Comparison of ENCODE assay signal across 23 cellular contexts in genomic region chr1:156372265-156372586, GRCh38. TPM values are rescaled to one million over a fixed set of nuclear protein-coding genes. Genes with fewer than 3 reads are reported as not detected.
"Had no signal": no experiment of that assay in that cellular context is flagged by ENCODE, and none has a peak within 500 bp of the region (broad histone marks: within the 10 kb centered on the region; RNA-seq: fewer than 3 reads in every experiment).

No MANE protein-coding gene starts in this region.

- H3K4me1 ChIP-seq: lower lobe of right lung, psoas muscle had no signal

- ATAC-seq: activated naive CD8-positive, alpha-beta T cell treated with anti-CD3 and anti-CD28 coated beads, Interleukin-2, amount 50 U/mL, for 24 hours; naive thymus-derived CD8-positive, alpha-beta T cell; psoas muscle; right cardiac atrium had no signal

- H3K4me3 ChIP-seq: dorsolateral prefrontal cortex, lower lobe of right lung, psoas muscle, skin epidermis, testis, upper lobe of left lung had no signal

- H3K27me3 ChIP-seq: testis, upper lobe of left lung had no signal

- H3K36me3 ChIP-seq: brain microvascular endothelial cell, lower lobe of right lung, upper lobe of left lung had no signal

- H3K9me3 ChIP-seq: lower lobe of right lung, psoas muscle, testis, upper lobe of left lung had no signal

- H3K27ac ChIP-seq: brain microvascular endothelial cell, lower lobe of right lung, psoas muscle, skin epidermis, testis, upper lobe of left lung had no signal

- DNase-seq: activated CD4-positive, alpha-beta T cell treated with anti-CD3 and anti-CD28 coated beads for 4 hours; activated naive CD4-positive, alpha-beta T cell treated with anti-CD3 and anti-CD28 coated beads for 36 hours; activated naive CD8-positive, alpha-beta T cell treated with anti-CD3 and anti-CD28 coated beads, Interleukin-2, amount 50 U/mL, for 24 hours; activated T-cell treated with anti-CD3 and anti-CD28 coated beads, Interleukin-2, amount 50 U/mL, for 1 hour; central memory CD4-positive, alpha-beta T cell; foreskin melanocyte; glutamatergic neuron; hippocampal formation; naive thymus-derived CD8-positive, alpha-beta T cell; stimulated activated CD4-positive, alpha-beta T cell treated with anti-CD3 and anti-CD28 coated beads, Interleukin-4, amount 100 ng/mL, for 1 hour; testis had no signal

RNA-seq across cellular contexts. Expression of gene RHBG, which starts 3.2 kb away (rescaled TPM):
- total RNA-seq: activated CD4-positive, alpha-beta memory T cell treated with anti-CD3 and anti-CD28 coated beads for 36 hours; activated naive CD4-positive, alpha-beta T cell treated with anti-CD3 and anti-CD28 coated beads for 36 hours; activated T-helper 2 cell treated with anti-CD3 and anti-CD28 coated beads, Interferon-gamma antibody, Interleukin-2, Interleukin-4, amounts not matched to agents 10 μg/mL and 5 μg/mL and 100 μg/mL, durations not matched to agents 14 hours and 24 hours and 36 hours; lower lobe of right lung; mesenteric fat pad; naive thymus-derived CD8-positive, alpha-beta T cell; osteocyte; psoas muscle; right cardiac atrium; T-helper 2 cell treated with Interferon-gamma antibody and Interleukin-4, amounts not matched to agents 100 ng/mL and 5 ng/mL, for 36 hours had no signal
- polyA plus RNA-seq: naive thymus-derived CD8-positive, alpha-beta T cell; psoas muscle had no signal

RNA-seq across cellular contexts. Expression of gene TSACC, which starts 33.9 kb away (rescaled TPM):
- total RNA-seq: activated CD4-positive, alpha-beta memory T cell treated with anti-CD3 and anti-CD28 coated beads for 36 hours; lower lobe of right lung; naive thymus-derived CD8-positive, alpha-beta T cell; osteocyte; right cardiac atrium; T-helper 2 cell treated with Interferon-gamma antibody and Interleukin-4, amounts not matched to agents 100 ng/mL and 5 ng/mL, for 36 hours had no signal
